Comparison of ENCODE assay signal across 12 cellular contexts in genomic region chrX:152601848-152602616, GRCh38.
DNase-seq lines count a peak whose midpoint lies in the region; ATAC-seq lines count a peak whose summit lies in the region.
"Had no signal": no experiment of that assay in that cellular context is flagged by ENCODE, and none has a peak within 500 bp of the region (broad histone marks: within the 10 kb centered on the region; RNA-seq: fewer than 3 reads in every experiment).

No MANE protein-coding gene starts in this region.

- H3K4me1 ChIP-seq in HAP-1: no peaks in the 10 kb centered on the region
- H3K4me1 ChIP-seq: esophagus muscularis mucosa, thyroid gland had no signal

- no peaks in the 10 kb centered on the region for H3K36me3 ChIP-seq in HAP-1 (replicated peaks)
- H3K36me3 ChIP-seq: esophagus muscularis mucosa, thyroid gland had no signal

- no peaks in the 10 kb centered on the region for H3K9me3 ChIP-seq in HAP-1
- H3K9me3 ChIP-seq: thyroid gland had no signal

- H3K27me3 ChIP-seq in HAP-1 (ENCODE audit: low read depth): no peaks in the 10 kb centered on the region
- H3K27me3 ChIP-seq: esophagus muscularis mucosa, thyroid gland had no signal

- DNase-seq in NCI-H1417 (lab: John Stamatoyannopoulos, UW) (peak in 2 of 3 experiments; percentile 39 to 40), NCI-H1417 treated with DMSO at 0.1 percent for 48 hours (lab: John Stamatoyannopoulos, UW) (no peak), HAP-1 (ENCODE audit: low spot score in 2 of 2) (peak; percentile 10 to 60), RKO (ENCODE audit: low spot score) (peak; percentile 10), iPS-NIHi7 (ENCODE audit: extremely low spot score) (peak; percentile 18), cortex of kidney (lab: John Stamatoyannopoulos, UW) (no peak), NCI-H1105 (lab: John Stamatoyannopoulos, UW) (no peak)
- DNase-seq: ACHN, MM.1S had no signal

- in situ Hi-C loops in HAP-1 (cut with MboI; ENCODE audit: low sequenced_read_pairs): no loop called here

- ATAC-seq in GM21529 (IDR thresholded peaks at IDR 0.05; ENCODE audit: unreplicated experiment): no peak

- H3K4me3 ChIP-seq in HAP-1: no peak overlapping the region
- H3K4me3 ChIP-seq: esophagus muscularis mucosa, thyroid gland had no signal

Comparison
In these comparisons a context has a peak if more than half of its experiments do, and no peak if none do; other contexts are left out.
1. DNase-seq: peak in NCI-H1417 (2 of 3), HAP-1 (2 of 2), RKO (single experiment) and iPS-NIHi7 (single experiment); none in NCI-H1417 treated with DMSO at 0.1 percent for 48 hours (single experiment), cortex of kidney (single experiment) and NCI-H1105 (single experiment).